Comparison of ENCODE assay signal across 12 cellular contexts in genomic region chr7:48130658-48131108, GRCh38. TPM values are rescaled to one million over a fixed set of nuclear protein-coding genes. Genes with fewer than 3 reads are reported as not detected.
DNase-seq lines count a peak whose midpoint lies in the region; ATAC-seq and TF ChIP-seq lines count a peak whose summit lies in the region.
"Had no signal": no experiment of that assay in that cellular context is flagged by ENCODE, and none has a peak within 500 bp of the region (broad histone marks: within the 10 kb centered on the region; RNA-seq: fewer than 3 reads in every experiment).

No MANE protein-coding gene starts in this region.

- peaks cover 2% of the 10 kb centered on the region for H3K36me3 Mint-ChIP-seq in chondrocyte (ENCODE audit: low read depth)

- no peak for TF ChIP-seq CTCF in GM12865 (IDR thresholded peaks at IDR 0.05; ENCODE audit: insufficient read depth, low read depth, low read length, missing control alignments)
- no peak for TF ChIP-seq CTCF in chondrocyte (IDR thresholded peaks at IDR 0.05)

- H3K4me3 Mint-ChIP-seq in chondrocyte (ENCODE audit: unreplicated experiment) = no peak overlapping the region

- no peaks in the 10 kb centered on the region for H3K4me1 Mint-ChIP-seq in chondrocyte (ENCODE audit: low read depth)

- peaks cover 9% of the 10 kb centered on the region for H3K9me3 Mint-ChIP-seq in chondrocyte (ENCODE audit: low read depth)

- no peak overlapping the region for H3K4me3 ChIP-seq in GM12865 (ENCODE audit: low read depth, low read length)
- H3K4me3 ChIP-seq: gastrocnemius medialis, ovary, suprapubic skin had no signal

- H3K27ac Mint-ChIP-seq in chondrocyte (ENCODE audit: unreplicated experiment) = no peak overlapping the region

- no peaks in the 10 kb centered on the region for H3K27me3 Mint-ChIP-seq in chondrocyte (ENCODE audit: low read depth)

- ATAC-seq in GM19397 (IDR thresholded peaks at IDR 0.05; ENCODE audit: unreplicated experiment) (peak; percentile 69), HG03175 (IDR thresholded peaks at IDR 0.05; ENCODE audit: unreplicated experiment) (peak; percentile 73), GM18517 (IDR thresholded peaks at IDR 0.05; ENCODE audit: unreplicated experiment) (no peak)
- ATAC-seq: gastrocnemius medialis had no signal

- DNase-seq in GM12865 (ENCODE audit: low read depth) (peak; percentile 43), fibroblast of peridontal ligament (ENCODE audit: extremely low read depth) (peak; percentile 5), cerebellum (ENCODE audit: low spot score) (no peak), chondrocyte (ENCODE audit: low spot score) (no peak)
- no peak for DNase-seq in stimulated activated CD4-positive, alpha-beta T cell treated with anti-CD3 and anti-CD28 coated beads, Interleukin-2, amount 100 ng/mL, for 24 hours
- DNase-seq: gastrocnemius medialis, NCI-H2171 treated with DMSO at 0.1 percent for 48 hours, ovary had no signal

RNA-seq across cellular contexts. Expression of gene ABCA13, which starts 40.6 kb away (rescaled TPM):
- total RNA-seq in cerebellum (0.64 TPM), chondrocyte (0.07 to 0.13 TPM (median 0.12 TPM) in 3 replicates)

RNA-seq across cellular contexts. Expression of gene UPP1, which starts 41.6 kb away (rescaled TPM):
- total RNA-seq in cerebellum (23.5 TPM), chondrocyte (25.7 to 51.1 TPM (median 48.5 TPM) in 3 replicates)

Comparison
In these comparisons a context has a peak if more than half of its experiments do, and no peak if none do; other contexts are left out.
1. DNase-seq: peak in GM12865 (single experiment) and fibroblast of peridontal ligament (single experiment); none in cerebellum (single experiment), chondrocyte (single experiment) and stimulated activated CD4-positive, alpha-beta T cell treated with anti-CD3 and anti-CD28 coated beads, Interleukin-2, amount 100 ng/mL, for 24 hours (0 of 2).